1 cellular context compared by ENCODE assay signal in genomic region chr17:58335779-58336455, GRCh38.
TF ChIP-seq lines count a peak whose summit lies in the region.

No MANE protein-coding gene starts in this region.

TF ChIP-seq in H1, 55 proteins besides CTCF, POLR2A, EP300 and RAD21:
- TF ChIP-seq NRF1 (IDR thresholded peaks at IDR 0.05; ENCODE audit: low read depth, low read length) (no peak), JUND (IDR thresholded peaks at IDR 0.05; ENCODE audit: low read length) (no peak), NANOG (IDR thresholded peaks at IDR 0.05; ENCODE audit: insufficient read depth, low read depth, low read length, poor library complexity, severe bottlenecking) (no peak), YY1 (IDR thresholded peaks at IDR 0.05; ENCODE audit: low read depth, low read length) (no peak), BRCA1 (IDR thresholded peaks at IDR 0.05; ENCODE audit: low read depth, low read length) (no peak), CEBPB (IDR thresholded peaks at IDR 0.05; ENCODE audit: low read depth, low read length) (no peak), SIN3A (conservative IDR thresholded peaks at IDR 0.05 in 1 of 2, IDR thresholded peaks at IDR 0.05 in 1 of 2; ENCODE audit: low read depth in 1 of 2, low read length in 2 of 2) (no peak), ATF2 (IDR thresholded peaks at IDR 0.05; ENCODE audit: low read length) (no peak)
